Comparison of ENCODE assay signal across 9 cellular contexts in the genomic region with DNA sequence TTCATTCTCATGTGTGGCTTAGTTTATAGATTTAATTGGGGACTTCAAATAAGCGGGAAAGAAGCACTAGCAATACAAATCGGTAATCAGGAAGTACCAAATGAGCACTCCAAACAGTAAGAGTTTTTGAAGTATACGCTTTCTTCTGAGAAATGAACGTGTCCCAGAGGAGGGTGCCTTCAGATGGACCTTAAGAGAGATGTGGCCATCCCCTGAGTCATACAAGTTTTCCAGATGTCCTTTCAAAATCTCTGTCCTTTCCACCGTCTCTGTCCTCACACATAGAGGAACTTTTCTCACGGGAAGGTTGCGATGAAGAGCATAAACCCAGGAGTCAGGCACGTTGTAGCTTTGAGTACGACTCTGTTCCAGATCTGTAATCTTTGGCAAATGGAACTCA. TPM values are rescaled to one million over a fixed set of nuclear protein-coding genes. Genes with fewer than 3 reads are reported as not detected.
A peak's percentile ranks its signal among the peaks of the same experiment; 100 is the strongest.
DNase-seq lines count a peak whose midpoint lies in the region; ATAC-seq and TF ChIP-seq lines count a peak whose summit lies in the region.
"Had no signal": no experiment of that assay in that cellular context is flagged by ENCODE, and none has a peak within 500 bp of the region (broad histone marks: within the 10 kb centered on the region; RNA-seq: fewer than 3 reads in every experiment).

No MANE protein-coding gene starts in this region.

- H3K27ac Mint-ChIP-seq in Caco-2 (ENCODE audit: unreplicated experiment) (peak overlapping the region; percentile 73), neural progenitor cell (peak overlapping the region; percentile 27)
- peak overlapping the region; percentile 84 for H3K27ac Mint-ChIP-seq in central memory CD8-positive, alpha-beta T cell (ENCODE audit: low read depth)

- H3K79me2 ChIP-seq in Loucy (ENCODE audit: insufficient read depth, low read length), result peaks cover 31% of the 10 kb centered on the region
- H3K79me2 ChIP-seq in neural progenitor cell (ENCODE audit: low read depth), result peaks cover 31% of the 10 kb centered on the region

- H3K9me2 ChIP-seq in Loucy (replicated peaks; ENCODE audit: low read depth, low read length), result no peaks in the 10 kb centered on the region

- peak overlapping the region; percentile 72 for H3K4me3 Mint-ChIP-seq in Caco-2 (ENCODE audit: unreplicated experiment)
- H3K4me3 Mint-ChIP-seq in central memory CD8-positive, alpha-beta T cell, result peak overlapping the region; percentile 70
- peak overlapping the region; percentile 87 for H3K4me3 Mint-ChIP-seq in neural progenitor cell

- H3K9me3 ChIP-seq in Caco-2, result no peaks in the 10 kb centered on the region
- H3K9me3 ChIP-seq in Loucy (ENCODE audit: insufficient read depth, low read depth, low read length), result no peaks in the 10 kb centered on the region
- H3K9me3 ChIP-seq in neural progenitor cell (ENCODE audit: low read depth), result no peaks in the 10 kb centered on the region

- TF ChIP-seq CTCF in Caco-2 (IDR thresholded peaks at IDR 0.05; ENCODE audit: insufficient read depth in 1 of 2, low read depth in 1 of 2, low read length in 1 of 2, severe bottlenecking in 1 of 2, unreplicated experiment in 1 of 2), result no peak
- no peak for TF ChIP-seq CTCF in Loucy (conservative IDR thresholded peaks at IDR 0.05; ENCODE audit: low read length)
- no peak for TF ChIP-seq CTCF in neural progenitor cell (IDR thresholded peaks at IDR 0.05)

- H3K27me3 Mint-ChIP-seq in Caco-2 (ENCODE audit: insufficient read depth, unreplicated experiment) (peaks cover 5% of the 10 kb centered on the region), neural progenitor cell (ENCODE audit: insufficient read depth, low read depth) (peaks cover 4% of the 10 kb centered on the region)
- no peaks in the 10 kb centered on the region for H3K27me3 Mint-ChIP-seq in central memory CD8-positive, alpha-beta T cell

- H3K4me2 ChIP-seq in Loucy (ENCODE audit: low read depth, low read length, poor library complexity, severe bottlenecking), result peak overlapping the region; percentile 84
- peak overlapping the region; percentile 75 for H3K4me2 ChIP-seq in neural progenitor cell

- BruUV-seq in Caco-2 (replicated peaks; lab: Mats Ljungman, UMichigan), result no TSS peak

- H3F3A ChIP-seq in Loucy (ENCODE audit: low read depth) (peaks cover 4% of the 10 kb centered on the region; the same call in 1 of the 2 replicates), neural progenitor cell (ENCODE audit: low read depth) (peaks cover 67% of the 10 kb centered on the region)

- no peak for ATAC-seq in central memory CD8-positive, alpha-beta T cell (replicated peaks; ENCODE audit: extremely low read depth, poor library complexity, severe bottlenecking)
- ATAC-seq in HG02571 (IDR thresholded peaks at IDR 0.05; ENCODE audit: unreplicated experiment) (no peak), GM21447 (IDR thresholded peaks at IDR 0.05; ENCODE audit: unreplicated experiment) (no peak)

- 0 out of 2 replicates have a peak, but pooled peaks cover 8% of the 10 kb centered on the region for H3K4me1 ChIP-seq in Caco-2
- H3K4me1 ChIP-seq in Loucy (ENCODE audit: insufficient read depth, low read length, poor library complexity, severe bottlenecking), result peaks cover 72% of the 10 kb centered on the region
- H3K4me1 ChIP-seq in neural progenitor cell, result peaks cover 60% of the 10 kb centered on the region

- intact Hi-C loops in Caco-2 (cut with micrococcal nuclease; ENCODE audit: unreplicated experiment), result loop anchor here (1.0 kb wide), 1 partner anchor 90 kb away; no protein-coding TSS in a partner anchor

- CTCF ChIA-PET in Caco-2 (lab: Charles Lee), result no interaction called here

- H2AFZ ChIP-seq in Loucy (ENCODE audit: low read length), result no peak overlapping the region
- H2AFZ ChIP-seq in neural progenitor cell (replicated peaks), result no peak overlapping the region

- H3K4me3 ChIP-seq in Caco-2 (ENCODE audit: low read depth, low read length) (peak overlapping the region; percentile 75), Loucy (ENCODE audit: low read length, poor library complexity, severe bottlenecking) (peak overlapping the region; percentile 71), neural progenitor cell (peak overlapping the region; percentile 99)

- H3K27me3 ChIP-seq in Caco-2 (replicated peaks; ENCODE audit: control insufficient read depth, insufficient read depth, low read length), result no peaks in the 10 kb centered on the region
- H3K27me3 ChIP-seq in Loucy (ENCODE audit: insufficient read depth, low read length, poor library complexity, severe bottlenecking), result no peaks in the 10 kb centered on the region
- no peaks in the 10 kb centered on the region for H3K27me3 ChIP-seq in neural progenitor cell

- peak overlapping the region; percentile 99 for H3K27ac ChIP-seq in neural progenitor cell

- H4K20me1 ChIP-seq in Loucy (ENCODE audit: insufficient read depth, low read length, poor library complexity, severe bottlenecking) (peaks cover 28% of the 10 kb centered on the region), neural progenitor cell (ENCODE audit: low read depth) (peaks cover 28% of the 10 kb centered on the region)

- H3K36me3 ChIP-seq in Caco-2 (ENCODE audit: control insufficient read depth, insufficient read depth, low read length), result no peaks in the 10 kb centered on the region
- no peaks in the 10 kb centered on the region for H3K36me3 ChIP-seq in Loucy (ENCODE audit: insufficient read depth, low read length)
- H3K36me3 ChIP-seq in neural progenitor cell, result no peaks in the 10 kb centered on the region

- H3K4me1 Mint-ChIP-seq in Caco-2 (ENCODE audit: low read depth, unreplicated experiment) (no peaks in the 10 kb centered on the region), neural progenitor cell (peaks cover 29% of the 10 kb centered on the region)
- H3K4me1 Mint-ChIP-seq in central memory CD8-positive, alpha-beta T cell, result peaks cover 31% of the 10 kb centered on the region

- DNase-seq in Caco-2, result no peak
- no peak for DNase-seq in central memory CD8-positive, alpha-beta T cell (ENCODE audit: low spot score in 2 of 2)
- no peak for DNase-seq in neural progenitor cell (ENCODE audit: low spot score)
- DNase-seq in stimulated activated CD4-positive, alpha-beta T cell treated with anti-CD3 and anti-CD28 coated beads, Interleukin-4, amount 100 ng/mL, for 24 hours, result no peak
- no peak for DNase-seq in EL
- DNase-seq: occipital lobe had no signal

- POLR2A ChIA-PET in Caco-2 (lab: Charles Lee), result no interaction called here

- no peaks in the 10 kb centered on the region for H3K36me3 Mint-ChIP-seq in Caco-2 (ENCODE audit: insufficient read depth, unreplicated experiment)
- H3K36me3 Mint-ChIP-seq in central memory CD8-positive, alpha-beta T cell (ENCODE audit: insufficient read depth), result peaks cover 17% of the 10 kb centered on the region
- peaks cover 3% of the 10 kb centered on the region for H3K36me3 Mint-ChIP-seq in neural progenitor cell

- peak overlapping the region; percentile 86 for H3K9ac ChIP-seq in Loucy (ENCODE audit: low read depth, low read length, poor library complexity, severe bottlenecking)
- H3K9ac ChIP-seq in neural progenitor cell, result no peak overlapping the region

- H3K9me3 Mint-ChIP-seq in Caco-2 (ENCODE audit: unreplicated experiment) (no peaks in the 10 kb centered on the region), neural progenitor cell (no peaks in the 10 kb centered on the region)
- H3K9me3 Mint-ChIP-seq in central memory CD8-positive, alpha-beta T cell, result no peaks in the 10 kb centered on the region

RNA-seq across cellular contexts. Expression of gene SMAD2, which starts 1.7 kb away (rescaled TPM):
- total RNA-seq in Caco-2 (2022) (50.9 and 53.5 TPM in 2 replicates), neural progenitor cell (ENCODE audit: low replicate concordance) (170 and 233 TPM in 2 replicates)

Comparison
In these comparisons a context has a peak if more than half of its experiments do, and no peak if none do; other contexts are left out.
1. H3K27ac Mint-ChIP-seq: peak in every context shown above with its lines; median percentile 84 in central memory CD8-positive, alpha-beta T cell; 73 in Caco-2; 27 in neural progenitor cell.